Comparison of ENCODE assay signal across 32 cellular contexts in the genomic region with DNA sequence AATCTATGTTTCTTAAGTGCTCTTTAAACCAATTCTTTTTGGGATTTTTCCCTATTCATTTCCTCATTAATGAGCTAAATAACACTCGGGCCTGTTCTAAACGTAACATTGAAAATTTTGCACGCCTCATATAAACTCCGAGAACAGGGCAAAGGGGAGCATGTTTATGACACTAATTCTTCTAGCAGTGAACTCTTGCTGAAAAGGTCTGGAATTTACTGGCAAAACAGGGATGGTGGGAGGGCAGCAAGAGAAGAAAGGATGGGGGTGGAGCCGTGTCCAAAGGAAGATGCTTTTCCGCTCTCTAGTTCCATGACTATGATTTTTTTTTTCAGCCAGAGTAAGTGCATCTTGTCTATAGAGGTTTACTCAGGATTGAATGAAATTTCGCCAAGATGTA. TPM values are rescaled to one million over a fixed set of nuclear protein-coding genes. Genes with fewer than 3 reads are reported as not detected.
"Had no signal": no experiment of that assay in that cellular context is flagged by ENCODE, and none has a peak within 500 bp of the region (broad histone marks: within the 10 kb centered on the region; RNA-seq: fewer than 3 reads in every experiment).

No MANE protein-coding gene starts in this region.

- H3K27ac Mint-ChIP-seq: activated B cell treated with CpG ODN at 0.5 μM for 24 hours; activated CD4-positive, alpha-beta memory T cell treated with anti-CD3 and anti-CD28 coated beads for 36 hours; activated CD4-positive, alpha-beta T cell treated with anti-CD3 and anti-CD28 coated beads for 36 hours; activated CD4-positive, alpha-beta T cell treated with anti-CD3 and anti-CD28 coated beads, Interleukin-2, amount 10 ng/mL, durations not matched to agents 24 days and 14 days; activated naive CD4-positive, alpha-beta T cell treated with anti-CD3 and anti-CD28 coated beads, Interleukin-2, amount 10 ng/mL, durations not matched to agents 7 days and 5 days; activated naive CD4-positive, alpha-beta T cell treated with anti-CD3 and anti-CD28 coated beads, Interleukin-2, amount 50 U/mL, for 72 hours; activated naive CD8-positive, alpha-beta T cell treated with anti-CD3 and anti-CD28 coated beads, Interleukin-2, amount 10 ng/mL, durations not matched to agents 7 days and 5 days; activated T-cell treated with anti-CD3 and anti-CD28 coated beads, Interleukin-2, amount 50 U/mL, for 24 hours; brain; T-helper 17 cell; T-helper 2 cell treated with Interferon-gamma antibody and Interleukin-4, amounts not matched to agents 5 μg/mL and 100 μg/mL, for 36 hours had no signal

- ATAC-seq: activated CD4-positive, alpha-beta T cell treated with anti-CD3 and anti-CD28 coated beads for 36 hours; activated CD4-positive, CD25-positive, alpha-beta regulatory T cell treated with anti-CD3 and anti-CD28 coated beads, Interleukin-2, amount 50 U/mL, for 24 hours; activated naive CD4-positive, alpha-beta T cell treated with anti-CD3 and anti-CD28 coated beads, Interleukin-2, amount 50 U/mL, for 72 hours; activated T-cell treated with anti-CD3 and anti-CD28 coated beads, Interleukin-2, amount 50 U/mL, for 72 hours; T-helper 17 cell had no signal

- H3K4me1 Mint-ChIP-seq: activated B cell treated with CpG ODN at 0.5 μM for 24 hours; activated naive CD4-positive, alpha-beta T cell treated with anti-CD3 and anti-CD28 coated beads, Interleukin-2, amount 10 ng/mL, durations not matched to agents 7 days and 5 days; activated naive CD8-positive, alpha-beta T cell treated with anti-CD3 and anti-CD28 coated beads, Interleukin-2, amount 10 ng/mL, durations not matched to agents 7 days and 5 days; T-helper 17 cell had no signal

- H3K4me3 Mint-ChIP-seq: activated B cell treated with CpG ODN at 0.5 μM for 24 hours; activated CD4-positive, alpha-beta memory T cell treated with anti-CD3 and anti-CD28 coated beads for 36 hours; activated CD4-positive, alpha-beta T cell treated with anti-CD3 and anti-CD28 coated beads for 36 hours; activated CD4-positive, alpha-beta T cell treated with anti-CD3 and anti-CD28 coated beads, Interleukin-2, amount 10 ng/mL, durations not matched to agents 24 days and 14 days; activated naive CD4-positive, alpha-beta T cell treated with anti-CD3 and anti-CD28 coated beads, Interleukin-2, amount 10 ng/mL, durations not matched to agents 7 days and 5 days; activated naive CD8-positive, alpha-beta T cell treated with anti-CD3 and anti-CD28 coated beads, Interleukin-2, amount 10 ng/mL, durations not matched to agents 7 days and 5 days; activated T-cell treated with anti-CD3 and anti-CD28 coated beads, Interleukin-2, amount 50 U/mL, for 24 hours; activated T-cell treated with anti-CD3 and anti-CD28 coated beads, Interleukin-2, amount 50 U/mL, for 72 hours; brain; T-helper 17 cell; T-helper 2 cell treated with Interferon-gamma antibody and Interleukin-4, amounts not matched to agents 5 μg/mL and 100 μg/mL, for 36 hours had no signal

- H3K4me1 ChIP-seq: ascending aorta, breast epithelium, colonic mucosa, esophagus squamous epithelium had no signal

- H3K4me3 ChIP-seq: ascending aorta, breast epithelium, cardiac muscle cell, colonic mucosa, esophagus squamous epithelium had no signal

- H3K27me3 ChIP-seq: ascending aorta, breast epithelium, cardiac muscle cell, colonic mucosa, esophagus squamous epithelium had no signal

- FAIRE-seq: frontal cortex had no signal

- H3K27me3 Mint-ChIP-seq: activated naive CD4-positive, alpha-beta T cell treated with anti-CD3 and anti-CD28 coated beads, Interleukin-2, amount 10 ng/mL, durations not matched to agents 7 days and 5 days; activated T-cell treated with anti-CD3 and anti-CD28 coated beads, Interleukin-2, amount 50 U/mL, for 24 hours; T-helper 17 cell had no signal

- H3K36me3 Mint-ChIP-seq: brain had no signal

- H3K27ac ChIP-seq: ascending aorta, breast epithelium, cardiac muscle cell, colonic mucosa, epithelial cell of prostate, esophagus squamous epithelium, WERI-Rb-1 had no signal

- DNase-seq: activated B cell treated with CpG ODN at 0.5 μM for 24 hours; activated CD4-positive, alpha-beta memory T cell treated with anti-CD3 and anti-CD28 coated beads for 36 hours; activated CD4-positive, alpha-beta T cell treated with anti-CD3 and anti-CD28 coated beads for 36 hours; activated CD4-positive, alpha-beta T cell treated with anti-CD3 and anti-CD28 coated beads, Interleukin-2, amount 10 ng/mL, durations not matched to agents 24 days and 14 days; activated CD8-positive, alpha-beta memory T cell treated with anti-CD3 and anti-CD28 coated beads, Interleukin-2, amount 50 U/mL, for 48 hours; activated gamma-delta T cell; activated naive CD4-positive, alpha-beta T cell; activated naive CD4-positive, alpha-beta T cell treated with anti-CD3 and anti-CD28 coated beads, Interleukin-2, amount 10 ng/mL, durations not matched to agents 7 days and 5 days; activated naive CD8-positive, alpha-beta T cell treated with anti-CD3 and anti-CD28 coated beads, Interleukin-2, amount 10 ng/mL, durations not matched to agents 7 days and 5 days; activated T-cell treated with anti-CD3 and anti-CD28 coated beads for 4 hours; activated T-cell treated with anti-CD3 and anti-CD28 coated beads, Interleukin-2, amount 50 U/mL, for 24 hours; activated T-cell treated with anti-CD3 and anti-CD28 coated beads, Interleukin-2, amount 50 U/mL, for 72 hours; central memory CD4-positive, alpha-beta T cell; cerebellar nuclear complex; colonic mucosa; effector CD8-positive, alpha-beta T cell; esophagus squamous epithelium; foreskin fibroblast; head of caudate nucleus; T-helper 1 cell; T-helper 17 cell; T1000; WERI-Rb-1 had no signal

- H3K36me3 ChIP-seq: ascending aorta, breast epithelium, cardiac muscle cell, colonic mucosa, esophagus squamous epithelium, WERI-Rb-1 had no signal

- H3K9me3 ChIP-seq: ascending aorta, breast epithelium, colonic mucosa, esophagus squamous epithelium had no signal

RNA-seq across cellular contexts. Expression of gene IL1R1, which starts 50.0 kb away (rescaled TPM):
- total RNA-seq: activated B cell treated with CpG ODN at 0.5 μM for 24 hours had no signal
